ENCODE assay signal across 15 cellular contexts in the genomic region with DNA sequence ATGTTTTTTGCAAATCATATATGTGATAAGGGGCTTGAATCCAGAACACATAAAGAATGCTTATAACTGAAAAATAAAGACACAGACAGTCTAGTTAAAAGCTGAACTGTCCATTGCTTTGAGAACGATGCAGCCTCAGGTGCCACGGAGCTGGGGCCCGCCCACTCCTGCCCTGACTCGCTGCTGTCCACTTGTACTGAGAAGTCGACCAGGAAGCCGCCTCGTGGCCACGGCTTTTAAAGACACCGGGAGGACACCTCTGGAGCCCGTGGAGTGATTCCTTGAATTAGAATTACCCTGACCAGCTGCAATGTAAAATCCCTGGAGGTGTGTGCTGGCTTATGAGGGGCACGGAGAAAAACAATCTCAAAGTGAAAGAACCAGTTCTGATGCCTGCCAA.
DNase-seq lines count a peak whose midpoint lies in the region; ATAC-seq and TF ChIP-seq lines count a peak whose summit lies in the region.
"Had no signal": no experiment of that assay in that cellular context is flagged by ENCODE, and none has a peak within 500 bp of the region (broad histone marks: within the 10 kb centered on the region; RNA-seq: fewer than 3 reads in every experiment).

No MANE protein-coding gene starts in this region.

- H3K4me3 ChIP-seq in LNCaP clone FGC (ENCODE audit: low read depth, low read length) = no peak overlapping the region
- no peak overlapping the region for H3K4me3 ChIP-seq in epithelial cell of esophagus (ENCODE audit: low read length)
- H3K4me3 ChIP-seq: SK-N-MC had no signal

- no peak for ATAC-seq in HG03135 (IDR thresholded peaks at IDR 0.05; ENCODE audit: unreplicated experiment)
- ATAC-seq in GM21737 (IDR thresholded peaks at IDR 0.05; ENCODE audit: unreplicated experiment) = no peak
- ATAC-seq in HG02571 (IDR thresholded peaks at IDR 0.05; ENCODE audit: unreplicated experiment) = no peak
- ATAC-seq: T-cell had no signal

- H3K27ac ChIP-seq in RWPE1 = no peak overlapping the region
- H3K27ac ChIP-seq: SK-N-MC had no signal

- POLR2A ChIA-PET in RWPE1 (lab: Yijun Ruan, JAX; ENCODE audit: low non-redundant PET) = no interaction called here

- peak; percentile 34 for DNase-seq in LNCaP clone FGC (ENCODE audit: low read depth)
- peak; percentile 52 for DNase-seq in RWPE1 (ENCODE audit: low spot score)
- peak; percentile 54 for DNase-seq in epithelial cell of esophagus (ENCODE audit: low read depth)
- no peak for DNase-seq in NCI-H2081 (lab: John Stamatoyannopoulos, UW)
- DNase-seq: C1 segment of cervical spinal cord, HFFc6, NCI-H1092, NCI-H2107, NCI-H446 treated with DMSO at 0.1 percent for 48 hours, RPMI8226, T-cell had no signal

- peak; percentile 24; the same call in 1 of the 2 replicates for TF ChIP-seq CTCF in LNCaP clone FGC (IDR thresholded peaks at IDR 0.05; ENCODE audit: control insufficient read depth, extremely low read depth, insufficient read depth)
- no peak; the same call in 1 of the 2 replicates for TF ChIP-seq CTCF in RWPE1 (conservative IDR thresholded peaks at IDR 0.05; ENCODE audit: low read depth)
- TF ChIP-seq CTCF in epithelial cell of esophagus (IDR thresholded peaks at IDR 0.05; ENCODE audit: insufficient read depth, low read depth, low read length, missing control alignments) = peak; percentile 11

- CTCF ChIA-PET in RWPE1 (lab: Yijun Ruan, JAX) = interaction anchor here (0.7 to 1.4 kb wide), 4 partner anchors 13 to 162 kb away, joined by 3 to 7 read pairs (median 3); no protein-coding TSS in a partner anchor

Comparison
In these comparisons a context has a peak if more than half of its experiments do, and no peak if none do; other contexts are left out.
1. DNase-seq: peak in LNCaP clone FGC (single experiment), RWPE1 (single experiment) and epithelial cell of esophagus (single experiment); none in NCI-H2081 (0 of 2).